Comparison of ENCODE assay signal across 11 cellular contexts in the genomic region with DNA sequence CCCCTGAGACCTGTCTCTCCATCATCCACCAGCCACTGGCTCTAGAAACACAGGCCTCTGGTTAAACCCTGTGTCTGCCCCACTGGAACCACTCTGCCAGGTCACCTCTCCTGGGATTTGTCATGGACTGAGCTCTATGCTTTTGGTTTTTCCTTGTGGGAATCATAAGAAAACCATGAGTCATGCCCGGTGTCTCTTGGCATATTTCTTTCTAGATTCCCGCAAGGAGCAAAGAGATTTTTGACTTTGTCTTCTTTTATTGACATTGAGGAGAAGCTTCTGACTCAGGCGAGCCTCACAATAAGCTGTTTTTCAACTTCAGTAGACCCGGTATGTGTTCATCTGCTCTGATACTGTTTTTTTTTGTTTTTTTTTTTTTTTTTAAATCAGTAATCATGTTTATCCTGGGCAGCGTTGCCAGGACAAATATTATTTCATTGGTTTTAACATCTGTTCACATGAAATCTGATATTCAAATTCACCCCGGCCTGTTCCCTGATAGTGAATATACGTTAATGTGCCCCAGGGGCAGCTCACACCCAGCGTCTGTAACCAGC.
DNase-seq lines count a peak whose midpoint lies in the region; TF ChIP-seq lines count a peak whose summit lies in the region.
"Had no signal": no experiment of that assay in that cellular context is flagged by ENCODE, and none has a peak within 500 bp of the region (broad histone marks: within the 10 kb centered on the region; RNA-seq: fewer than 3 reads in every experiment).

No MANE protein-coding gene starts in this region.

- H3K4me3 ChIP-seq in BJ (ENCODE audit: low read depth, low read length): no peak overlapping the region
- no peak overlapping the region for H3K4me3 ChIP-seq in LNCaP clone FGC (ENCODE audit: low read depth, low read length)
- H3K4me3 ChIP-seq in Karpas-422 (ENCODE audit: low read length): no peak overlapping the region
- H3K4me3 ChIP-seq in sigmoid colon: no peak overlapping the region
- H3K4me3 ChIP-seq: colonic mucosa had no signal

- H3K4me1 ChIP-seq in Karpas-422 (ENCODE audit: low read length): no peaks in the 10 kb centered on the region
- H3K4me1 ChIP-seq in sigmoid colon: no peaks in the 10 kb centered on the region
- H3K4me1 ChIP-seq: colonic mucosa had no signal

- TF ChIP-seq POLR2A in sigmoid colon (IDR thresholded peaks at IDR 0.05): no peak

- H3K27ac ChIP-seq in Karpas-422 (ENCODE audit: low read length) (no peak overlapping the region), sigmoid colon (no peak overlapping the region)
- H3K27ac ChIP-seq: colonic mucosa had no signal

- POLR2A ChIA-PET in BJ (lab: Charles Lee): interaction anchor here (0.6 kb wide), 1 partner anchor 203 kb away, joined by 4 read pairs; no protein-coding TSS in a partner anchor

- no peak overlapping the region for H3K9ac ChIP-seq in Karpas-422 (ENCODE audit: low read length)

- H2AFZ ChIP-seq in Karpas-422 (ENCODE audit: low read length): no peak overlapping the region

- intact Hi-C loops in CD14-positive monocyte (cut with micrococcal nuclease): no loop called here
- intact Hi-C loops in sigmoid colon (cut with DNase I): no loop called here

- H3K9me3 Mint-ChIP-seq in mesothelial cell of epicardium (no peaks in the 10 kb centered on the region), CD14-positive monocyte (peaks cover 0 to 2% (median 0%) of the 10 kb centered on the region in 7 donors)

- peak overlapping the region; percentile 71 for H3K27ac Mint-ChIP-seq in mesothelial cell of epicardium
- H3K27ac Mint-ChIP-seq in CD14-positive monocyte: no peak overlapping the region

- H3K27me3 ChIP-seq in BJ (ENCODE audit: control insufficient read depth, insufficient read depth, low read length) (peaks cover 4% of the 10 kb centered on the region), Karpas-422 (ENCODE audit: low read length) (no peaks in the 10 kb centered on the region), sigmoid colon (no peaks in the 10 kb centered on the region)
- H3K27me3 ChIP-seq: colonic mucosa had no signal

- CTCF ChIA-PET in BJ (lab: Yijun Ruan, JAX): interaction anchor here (0.8 to 1.0 kb wide), 3 partner anchors 8 to 187 kb away, joined by 3 to 4 read pairs (median 3); no protein-coding TSS in a partner anchor

- H3K4me1 Mint-ChIP-seq in mesothelial cell of epicardium (peaks cover 38% of the 10 kb centered on the region), CD14-positive monocyte (peaks cover 10% of the 10 kb centered on the region)

- H3K9me2 ChIP-seq in Karpas-422 (replicated peaks; ENCODE audit: insufficient read depth, low read length): no peaks in the 10 kb centered on the region

- TF ChIP-seq CTCF in BJ (IDR thresholded peaks at IDR 0.05; ENCODE audit: insufficient read depth, low read depth, low read length) (no peak), LNCaP clone FGC (IDR thresholded peaks at IDR 0.05; ENCODE audit: control insufficient read depth, extremely low read depth, insufficient read depth) (no peak), mesothelial cell of epicardium (IDR thresholded peaks at IDR 0.05; ENCODE audit: unreplicated experiment) (no peak), CD14-positive monocyte (IDR thresholded peaks at IDR 0.05) (no peak), sigmoid colon (IDR thresholded peaks at IDR 0.05) (no peak), GM13976 (IDR thresholded peaks at IDR 0.05; ENCODE audit: borderline replicate concordance, control extremely low read depth, extremely low read depth, insufficient read depth, missing control alignments) (no peak)

- no peaks in the 10 kb centered on the region for H4K20me1 ChIP-seq in Karpas-422 (ENCODE audit: insufficient read depth, low read depth, low read length)

- H3K4me2 ChIP-seq in Karpas-422 (ENCODE audit: low read depth, low read length, poor library complexity, severe bottlenecking): no peak overlapping the region

- H3K79me2 ChIP-seq in Karpas-422 (ENCODE audit: low read length): no peaks in the 10 kb centered on the region

- H3K4me3 Mint-ChIP-seq in mesothelial cell of epicardium (no peak overlapping the region), CD14-positive monocyte (no peak overlapping the region)

- in situ Hi-C loops in GM13976 (cut with MboI; ENCODE audit: low sequenced_read_pairs, unreplicated experiment): no loop called here

- H3K9me3 ChIP-seq in Karpas-422 (ENCODE audit: low read length) (no peaks in the 10 kb centered on the region), sigmoid colon (no peaks in the 10 kb centered on the region)
- H3K9me3 ChIP-seq: colonic mucosa had no signal

- no peak for TF ChIP-seq EP300 in sigmoid colon (IDR thresholded peaks at IDR 0.05)

- H3K36me3 Mint-ChIP-seq in mesothelial cell of epicardium (no peaks in the 10 kb centered on the region), CD14-positive monocyte (no peaks in the 10 kb centered on the region)

- 68 to 85% methylated on average over 8 of the region's 8 CpGs for WGBS in sigmoid colon, 2 donors

- H3K36me3 ChIP-seq in BJ (ENCODE audit: control insufficient read depth, insufficient read depth, low read length) (no peaks in the 10 kb centered on the region), Karpas-422 (ENCODE audit: insufficient read depth, low read length) (no peaks in the 10 kb centered on the region), sigmoid colon (no peaks in the 10 kb centered on the region)
- H3K36me3 ChIP-seq: colonic mucosa had no signal

- peak; percentile 41 for DNase-seq in BJ (ENCODE audit: low read depth)
- peak; percentile 78 for DNase-seq in LNCaP clone FGC (ENCODE audit: low read depth)
- peak; percentile 87 for DNase-seq in astrocyte of the hippocampus (ENCODE audit: low read depth, low spot score)
- no peak for DNase-seq in mesothelial cell of epicardium (ENCODE audit: low spot score in 2 of 2, unreplicated experiment in 2 of 2)
- no peak for DNase-seq in CD14-positive monocyte (ENCODE audit: low spot score)
- no peak for DNase-seq in Karpas-422
- DNase-seq in sigmoid colon: no peak
- DNase-seq in GM13976 (ENCODE audit: low spot score): no peak
- DNase-seq: colonic mucosa, DMS153, NCI-H2227 treated with DMSO at 0.1 percent for 48 hours had no signal

- H3K27me3 Mint-ChIP-seq in mesothelial cell of epicardium (ENCODE audit: low read depth) (no peaks in the 10 kb centered on the region), CD14-positive monocyte (ENCODE audit: low read depth in 3 of 3) (peaks cover 22 to 41% (median 34%) of the 10 kb centered on the region in 3 donors)

Comparison
In these comparisons a context has a peak if more than half of its experiments do, and no peak if none do; other contexts are left out.
1. DNase-seq: peak in BJ (single experiment), LNCaP clone FGC (single experiment) and astrocyte of the hippocampus (single experiment); none in mesothelial cell of epicardium (0 of 2), CD14-positive monocyte (single experiment), Karpas-422 (single experiment), sigmoid colon (single experiment) and GM13976 (single experiment).